Comparison of ENCODE assay signal across 28 cellular contexts in genomic region chr18:80132196-80132812, GRCh38.
DNase-seq lines count a peak whose midpoint lies in the region; ATAC-seq and TF ChIP-seq lines count a peak whose summit lies in the region.
"Had no signal": no experiment of that assay in that cellular context is flagged by ENCODE, and none has a peak within 500 bp of the region (broad histone marks: within the 10 kb centered on the region; RNA-seq: fewer than 3 reads in every experiment).

No MANE protein-coding gene starts in this region.

- CTCF ChIA-PET in activated naive CD4-positive, alpha-beta T cell treated with anti-CD3 and anti-CD28 coated beads, Interleukin-2, amount 10 ng/mL, durations not matched to agents 7 days and 5 days (lab: Charles Lee) = interaction anchor here (1.3 kb wide), 2 partner anchors 11 to 26 kb away, joined by 3 to 4 read pairs; no protein-coding TSS in a partner anchor

- H3K27ac Mint-ChIP-seq in activated naive CD4-positive, alpha-beta T cell treated with anti-CD3 and anti-CD28 coated beads, Interleukin-2, amount 10 ng/mL, durations not matched to agents 7 days and 5 days = peak overlapping the region; percentile 39
- H3K27ac Mint-ChIP-seq in stimulated activated effector memory CD8-positive, alpha-beta T cell treated with anti-CD3 and anti-CD28 coated beads, Interleukin-12 subunit alpha, Interleukin-12 subunit beta, amount 100 ng/mL, for 72 hours = peak overlapping the region; percentile 63
- H3K27ac Mint-ChIP-seq: T-helper 17 cell had no signal

- no peaks in the 10 kb centered on the region for H3K9me3 ChIP-seq in RWPE2 (ENCODE audit: severe bottlenecking)
- H3K9me3 ChIP-seq: BLaER1, heart right ventricle, suprapubic skin, uterus had no signal

- DNase-seq in activated naive CD4-positive, alpha-beta T cell treated with anti-CD3 and anti-CD28 coated beads, Interleukin-2, amount 10 ng/mL, durations not matched to agents 7 days and 5 days = no peak
- DNase-seq in activated naive CD4-positive, alpha-beta T cell (lab: John Stamatoyannopoulos, UW) = no peak
- DNase-seq in RWPE2 (ENCODE audit: low spot score) (no peak), epithelial cell of prostate (ENCODE audit: low read depth, low spot score) (peak; percentile 18), NCI-H1092 treated with DMSO at 0.1 percent for 48 hours (lab: John Stamatoyannopoulos, UW) (no peak)
- no peak for DNase-seq in stimulated activated effector memory CD8-positive, alpha-beta T cell treated with anti-CD3 and anti-CD28 coated beads, Interleukin-12 subunit alpha, Interleukin-12 subunit beta, amount 100 ng/mL, for 72 hours (ENCODE audit: low spot score in 2 of 2)
- no peak for DNase-seq in stimulated activated CD4-positive, alpha-beta T cell treated with anti-CD3 and anti-CD28 coated beads, Interleukin-12 subunit alpha, Interleukin-12 subunit beta, amount 100 ng/mL, for 4 hours
- DNase-seq: activated naive CD4-positive, alpha-beta T cell treated with Interleukin-2 at 50 U/mL for 16 hours; aorta; central memory CD4-positive, alpha-beta T cell; COR-L47; dermis blood vessel endothelial cell; DMS79 treated with DMSO at 0.1 percent for 48 hours; HCEC 1CT; heart right ventricle; Kasumi-1; mesendoderm; naive B cell; NCI-H187; NCI-H526; nucleus accumbens; stimulated activated CD4-positive, alpha-beta T cell treated with anti-CD3 and anti-CD28 coated beads, Interleukin-2, amount 100 ng/mL, for 24 hours; T-helper 17 cell; uterus had no signal

- peaks cover 64% of the 10 kb centered on the region for H3K36me3 ChIP-seq in RWPE2 (ENCODE audit: low read depth)
- H3K36me3 ChIP-seq: uterus had no signal

- H3K27ac ChIP-seq in RWPE2 (ENCODE audit: poor library complexity, severe bottlenecking) (no peak overlapping the region), epithelial cell of prostate (peak overlapping the region; percentile 45)
- H3K27ac ChIP-seq: BLaER1, heart right ventricle, skin epidermis, suprapubic skin, uterus had no signal

- H3K27me3 Mint-ChIP-seq in activated naive CD4-positive, alpha-beta T cell treated with anti-CD3 and anti-CD28 coated beads, Interleukin-2, amount 10 ng/mL, durations not matched to agents 7 days and 5 days = no peaks in the 10 kb centered on the region
- H3K27me3 Mint-ChIP-seq: naive B cell, T-helper 17 cell had no signal

- H3K4me3 ChIP-seq in RWPE2 (ENCODE audit: severe bottlenecking) = no peak overlapping the region
- H3K4me3 ChIP-seq: BLaER1, heart right ventricle, skin epidermis, suprapubic skin, uterus had no signal

- H3K36me3 Mint-ChIP-seq in activated naive CD4-positive, alpha-beta T cell treated with anti-CD3 and anti-CD28 coated beads, Interleukin-2, amount 10 ng/mL, durations not matched to agents 7 days and 5 days = peaks cover 45% of the 10 kb centered on the region
- H3K36me3 Mint-ChIP-seq in stimulated activated effector memory CD8-positive, alpha-beta T cell treated with anti-CD3 and anti-CD28 coated beads, Interleukin-12 subunit alpha, Interleukin-12 subunit beta, amount 100 ng/mL, for 72 hours = peaks cover 57% of the 10 kb centered on the region

- peak; percentile 46; the same call in 2 of the 3 replicates for ATAC-seq in RWPE2 (ENCODE audit: low read depth)
- no peak for ATAC-seq in stimulated activated effector memory CD8-positive, alpha-beta T cell treated with anti-CD3 and anti-CD28 coated beads, Interleukin-12 subunit alpha, Interleukin-12 subunit beta, amount 100 ng/mL, for 72 hours
- ATAC-seq in GM21737 (IDR thresholded peaks at IDR 0.05; ENCODE audit: unreplicated experiment) = no peak
- ATAC-seq: heart right ventricle, T-helper 17 cell had no signal

- H3K4me1 Mint-ChIP-seq in activated naive CD4-positive, alpha-beta T cell treated with anti-CD3 and anti-CD28 coated beads, Interleukin-2, amount 10 ng/mL, durations not matched to agents 7 days and 5 days = peaks cover 29% of the 10 kb centered on the region
- H3K4me1 Mint-ChIP-seq in stimulated activated effector memory CD8-positive, alpha-beta T cell treated with anti-CD3 and anti-CD28 coated beads, Interleukin-12 subunit alpha, Interleukin-12 subunit beta, amount 100 ng/mL, for 72 hours = peaks cover 20% of the 10 kb centered on the region

- no peaks in the 10 kb centered on the region for H3K27me3 ChIP-seq in RWPE2 (ENCODE audit: insufficient read depth, poor library complexity, severe bottlenecking)
- H3K27me3 ChIP-seq: BLaER1, heart right ventricle, suprapubic skin, uterus had no signal

- H3K4me1 ChIP-seq in RWPE2 (ENCODE audit: insufficient read depth, poor library complexity, severe bottlenecking) = peaks cover 12% of the 10 kb centered on the region
- H3K4me1 ChIP-seq: heart right ventricle, suprapubic skin, uterus had no signal

- H3K4me3 Mint-ChIP-seq in activated naive CD4-positive, alpha-beta T cell treated with anti-CD3 and anti-CD28 coated beads, Interleukin-2, amount 10 ng/mL, durations not matched to agents 7 days and 5 days = no peak overlapping the region
- H3K4me3 Mint-ChIP-seq in stimulated activated effector memory CD8-positive, alpha-beta T cell treated with anti-CD3 and anti-CD28 coated beads, Interleukin-12 subunit alpha, Interleukin-12 subunit beta, amount 100 ng/mL, for 72 hours = no peak overlapping the region
- H3K4me3 Mint-ChIP-seq: naive B cell, T-helper 17 cell had no signal

- TF ChIP-seq CTCF in RWPE2 (IDR thresholded peaks at IDR 0.05; ENCODE audit: poor library complexity, severe bottlenecking) = no peak

- peaks cover under 1% of the 10 kb centered on the region for H3K9me3 Mint-ChIP-seq in activated naive CD4-positive, alpha-beta T cell treated with anti-CD3 and anti-CD28 coated beads, Interleukin-2, amount 10 ng/mL, durations not matched to agents 7 days and 5 days
- no peaks in the 10 kb centered on the region for H3K9me3 Mint-ChIP-seq in stimulated activated effector memory CD8-positive, alpha-beta T cell treated with anti-CD3 and anti-CD28 coated beads, Interleukin-12 subunit alpha, Interleukin-12 subunit beta, amount 100 ng/mL, for 72 hours
